Comparison of ENCODE assay signal across 12 cellular contexts in the genomic region with DNA sequence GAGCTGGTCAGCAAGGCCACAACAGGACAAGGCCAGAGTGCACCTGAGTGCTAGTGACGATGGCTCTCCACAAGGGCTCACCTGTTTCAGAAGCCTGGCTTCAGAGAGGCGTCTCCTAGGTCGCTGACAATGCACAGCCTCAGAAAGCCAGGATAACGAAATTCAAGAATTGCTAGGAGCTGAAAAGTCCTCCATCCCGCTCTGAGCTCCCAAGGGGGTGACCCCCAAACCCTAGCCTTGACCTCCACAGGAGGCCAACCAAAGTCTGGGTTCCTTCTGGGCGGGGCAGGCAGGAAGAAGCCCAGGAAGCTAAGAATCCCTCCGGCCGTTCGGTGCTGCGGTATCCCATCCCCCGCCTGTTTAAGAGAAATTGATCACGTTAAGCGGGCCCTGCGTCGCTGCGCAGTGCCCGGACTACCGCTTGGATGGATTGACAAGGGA. TPM values are rescaled to one million over a fixed set of nuclear protein-coding genes. Genes with fewer than 3 reads are reported as not detected.
DNase-seq lines count a peak whose midpoint lies in the region; ATAC-seq, FAIRE-seq and TF ChIP-seq lines count a peak whose summit lies in the region.
"Had no signal": no experiment of that assay in that cellular context is flagged by ENCODE, and none has a peak within 500 bp of the region (broad histone marks: within the 10 kb centered on the region; RNA-seq: fewer than 3 reads in every experiment).

No MANE protein-coding gene starts in this region.

- CTCF ChIA-PET in CD4-positive, alpha-beta memory T cell (lab: Charles Lee; ENCODE audit: partially characterized antibody) = interaction anchor here (2.8 to 3.6 kb wide), 2 partner anchors 11 to 840 kb away, joined by 8 to 36 read pairs; no protein-coding TSS in a partner anchor
- CTCF ChIA-PET in Caco-2 (lab: Charles Lee) = no interaction called here

- H3K4me3 Mint-ChIP-seq in CD4-positive, alpha-beta memory T cell = peak overlapping the region; percentile 89 to 98 (median 96)
- peak overlapping the region; percentile 95 for H3K4me3 Mint-ChIP-seq in T-helper 17 cell
- peak overlapping the region; percentile 54 for H3K4me3 Mint-ChIP-seq in neural crest cell
- no peak overlapping the region for H3K4me3 Mint-ChIP-seq in Caco-2 (ENCODE audit: unreplicated experiment)

- ATAC-seq in T-helper 17 cell = no peak
- ATAC-seq in esophagus mucosa = no peak

- H3K9me3 Mint-ChIP-seq in CD4-positive, alpha-beta memory T cell = peaks cover 0 to 8% (median 0%) of the 10 kb centered on the region in 8 donors
- H3K9me3 Mint-ChIP-seq in neural crest cell (no peaks in the 10 kb centered on the region), Caco-2 (ENCODE audit: unreplicated experiment) (no peaks in the 10 kb centered on the region)

- H3K36me3 ChIP-seq in CD4-positive, alpha-beta memory T cell (ENCODE audit: insufficient read depth, low read length) = no peaks in the 10 kb centered on the region
- no peaks in the 10 kb centered on the region for H3K36me3 ChIP-seq in Caco-2 (ENCODE audit: control insufficient read depth, insufficient read depth, low read length)
- H3K36me3 ChIP-seq: SJSA1 had no signal

- POLR2A ChIA-PET in CD4-positive, alpha-beta memory T cell (lab: Charles Lee; ENCODE audit: partially characterized antibody) = interaction anchor here (0.7 to 5.9 kb wide), 3 partner anchors 10 to 840 kb away, joined by 3 to 67 read pairs (median 16); no protein-coding TSS in a partner anchor
- POLR2A ChIA-PET in Caco-2 (lab: Charles Lee) = no interaction called here

- BruUV-seq in Caco-2 (replicated peaks; lab: Mats Ljungman, UMichigan) = no TSS peak

- no peak for FAIRE-seq in RCC 7860 (lab: Jason Lieb, UNC)
- FAIRE-seq: GM18507 had no signal

- peak overlapping the region in 2 of 7 donors; percentile 43 to 74 for H3K27ac Mint-ChIP-seq in CD4-positive, alpha-beta memory T cell
- H3K27ac Mint-ChIP-seq in T-helper 17 cell (peak overlapping the region; percentile 91), neural crest cell (ENCODE audit: unreplicated experiment) (no peak overlapping the region), Caco-2 (ENCODE audit: unreplicated experiment) (no peak overlapping the region)

- peaks cover 0 to 8% of the 10 kb centered on the region in 2 donors for H3K36me3 Mint-ChIP-seq in CD4-positive, alpha-beta memory T cell
- H3K36me3 Mint-ChIP-seq in T-helper 17 cell (ENCODE audit: low read depth) (peaks cover 3% of the 10 kb centered on the region), neural crest cell (ENCODE audit: low read depth) (no peaks in the 10 kb centered on the region), Caco-2 (ENCODE audit: insufficient read depth, unreplicated experiment) (no peaks in the 10 kb centered on the region)

- peaks cover 54% of the 10 kb centered on the region for H3K27me3 ChIP-seq in CD4-positive, alpha-beta memory T cell (ENCODE audit: insufficient read depth, low read length)
- H3K27me3 ChIP-seq in Caco-2 (replicated peaks; ENCODE audit: control insufficient read depth, insufficient read depth, low read length) = no peaks in the 10 kb centered on the region
- H3K27me3 ChIP-seq: SJSA1 had no signal

- no peak overlapping the region for H3K27ac ChIP-seq in CD4-positive, alpha-beta memory T cell (ENCODE audit: low read depth, low read length)
- H3K27ac ChIP-seq: SJSA1 had no signal

- no peak for TF ChIP-seq CTCF in epithelial cell of proximal tubule (conservative IDR thresholded peaks at IDR 0.05; ENCODE audit: low read depth, low read length)
- TF ChIP-seq CTCF in neural crest cell (conservative IDR thresholded peaks at IDR 0.05) = no peak
- no peak for TF ChIP-seq CTCF in Caco-2 (IDR thresholded peaks at IDR 0.05; ENCODE audit: insufficient read depth in 1 of 2, low read depth in 1 of 2, low read length in 1 of 2, severe bottlenecking in 1 of 2, unreplicated experiment in 1 of 2)

- H3K27me3 Mint-ChIP-seq in CD4-positive, alpha-beta memory T cell = peaks cover 42 to 53% of the 10 kb centered on the region in 2 donors
- H3K27me3 Mint-ChIP-seq in T-helper 17 cell (peaks cover 70% of the 10 kb centered on the region), neural crest cell (ENCODE audit: low read depth) (peaks cover 98% of the 10 kb centered on the region), Caco-2 (ENCODE audit: insufficient read depth, unreplicated experiment) (peaks cover 15% of the 10 kb centered on the region)

- peaks cover 26 to 71% (median 49%) of the 10 kb centered on the region in 4 donors for H3K4me1 Mint-ChIP-seq in CD4-positive, alpha-beta memory T cell
- H3K4me1 Mint-ChIP-seq in T-helper 17 cell (peaks cover 49% of the 10 kb centered on the region), neural crest cell (peaks cover 35% of the 10 kb centered on the region), Caco-2 (ENCODE audit: low read depth, unreplicated experiment) (peaks cover 19% of the 10 kb centered on the region)

- H3K9me3 ChIP-seq in CD4-positive, alpha-beta memory T cell (ENCODE audit: control insufficient read depth in 1 of 2, low read length in 2 of 2) = no peaks in the 10 kb centered on the region
- H3K9me3 ChIP-seq in T-helper 17 cell (ENCODE audit: control insufficient read depth, low read length, poor library complexity, severe bottlenecking) = no peaks in the 10 kb centered on the region
- no peaks in the 10 kb centered on the region for H3K9me3 ChIP-seq in Caco-2
- H3K9me3 ChIP-seq: SJSA1 had no signal

- H3K4me3 ChIP-seq in CD4-positive, alpha-beta memory T cell (ENCODE audit: low read length in 2 of 2) = peak overlapping the region in 1 of 2 donors; percentile 87
- H3K4me3 ChIP-seq in epithelial cell of proximal tubule (ENCODE audit: low read depth, low read length) = peak overlapping the region; percentile 77
- no peak overlapping the region for H3K4me3 ChIP-seq in Caco-2 (ENCODE audit: low read depth, low read length)
- H3K4me3 ChIP-seq: SJSA1 had no signal

- DNase-seq in CD4-positive, alpha-beta memory T cell = no peak
- DNase-seq in T-helper 17 cell = no peak
- no peak for DNase-seq in epithelial cell of proximal tubule (ENCODE audit: low read depth)
- no peak for DNase-seq in neural crest cell (ENCODE audit: low read depth, low spot score)
- no peak for DNase-seq in Caco-2
- no peak for DNase-seq in NCI-H1436 treated with DMSO at 0.1 percent for 48 hours (lab: John Stamatoyannopoulos, UW)
- DNase-seq in RCC 7860 (ENCODE audit: low spot score) = no peak
- DNase-seq: NCI-H187, nucleus accumbens had no signal

- H3K4me1 ChIP-seq in CD4-positive, alpha-beta memory T cell (ENCODE audit: insufficient read depth, low read length) = peaks cover 55% of the 10 kb centered on the region
- no peaks in the 10 kb centered on the region; the same call in 1 of the 2 replicates for H3K4me1 ChIP-seq in Caco-2

- intact Hi-C loops in CD4-positive, alpha-beta memory T cell (cut with micrococcal nuclease) = loop anchor here (5.0 to 10.0 kb wide), 4 partner anchors 111 to 991 kb away; a partner anchor contains a TSS
- intact Hi-C loops in Caco-2 (cut with micrococcal nuclease; ENCODE audit: unreplicated experiment) = loop anchor here (5.0 kb wide), 2 partner anchors 924 to 974 kb away; no protein-coding TSS in a partner anchor

RNA-seq across cellular contexts. Expression of a gene that starts 2.5 kb away (rescaled TPM):
- not detected for total RNA-seq in CD4-positive, alpha-beta memory T cell
- polyA plus RNA-seq in CD4-positive, alpha-beta memory T cell = not detected
- total RNA-seq in T-helper 17 cell (not detected), epithelial cell of proximal tubule (not detected in 2 replicates), neural crest cell (0.33 and 0.45 TPM in 2 replicates), esophagus mucosa (0.96 TPM), Caco-2 (2022) (3.0 and 3.2 TPM in 2 replicates)
